24 cellular contexts compared by ENCODE assay signal in genomic region chr1:53175302-53175913, GRCh38. TPM values are rescaled to one million over a fixed set of nuclear protein-coding genes. Genes with fewer than 3 reads are reported as not detected.
DNase-seq lines count a peak whose midpoint lies in the region; ATAC-seq and TF ChIP-seq lines count a peak whose summit lies in the region.
"Had no signal": no experiment of that assay in that cellular context is flagged by ENCODE, and none has a peak within 500 bp of the region (broad histone marks: within the 10 kb centered on the region; RNA-seq: fewer than 3 reads in every experiment).

No MANE protein-coding gene starts in this region.

- no peak overlapping the region for H3K27ac ChIP-seq in SK-N-SH (ENCODE audit: low read depth in 2 of 2, low read length in 1 of 2)
- peak overlapping the region; percentile 79 for H3K27ac ChIP-seq in VCaP
- H3K27ac ChIP-seq in liver (ENCODE audit: low read depth in 1 of 2, low read length in 2 of 2): no peak overlapping the region
- H3K27ac ChIP-seq: psoas muscle, SK-N-MC, suprapubic skin had no signal

- TF ChIP-seq RAD21 in SK-N-SH (IDR thresholded peaks at IDR 0.05; ENCODE audit: low read length) (no peak), liver (IDR thresholded peaks at IDR 0.05) (no peak)

- no peaks in the 10 kb centered on the region for H3F3A ChIP-seq in SK-N-SH (replicated peaks; ENCODE audit: insufficient read depth)

- no peak for TF ChIP-seq EP300 in SK-N-SH (IDR thresholded peaks at IDR 0.05; ENCODE audit: borderline replicate concordance in 1 of 2, low read depth in 1 of 2, low read length in 1 of 2)

- 88% methylated on average over 6 of the region's 6 CpGs for WGBS in SK-N-SH (ENCODE audit: low lambda C conversion rate)
- WGBS in liver: 58% methylated on average over 6 of the region's 6 CpGs

- no peaks in the 10 kb centered on the region for H3K36me3 ChIP-seq in SK-N-SH (replicated peaks in 1 of 2; ENCODE audit: control insufficient read depth in 1 of 2, insufficient read depth in 2 of 2, low read length in 1 of 2)
- no peaks in the 10 kb centered on the region for H3K36me3 ChIP-seq in liver (ENCODE audit: control insufficient read depth in 4 of 4, insufficient read depth in 3 of 4, low read depth in 1 of 4, low read length in 3 of 4)
- H3K36me3 ChIP-seq: suprapubic skin had no signal

- DNase-seq in SK-N-SH (no peak), NCI-H526 (lab: John Stamatoyannopoulos, UW) (no peak), SKM-1 (lab: John Stamatoyannopoulos, UW; ENCODE audit: unreplicated experiment) (no peak)
- DNase-seq: activated CD4-positive, alpha-beta T cell treated with anti-CD3 and anti-CD28 coated beads, Interleukin-2, amount 10 ng/mL, durations not matched to agents 7 days and 5 days; activated naive CD4-positive, alpha-beta T cell; anterior cingulate cortex; CD8-positive, alpha-beta T cell; endodermal cell; kidney; mesendoderm; NCI-H2171; NCI-H748 treated with DMSO at 0.1 percent for 48 hours; psoas muscle; stimulated activated CD4-positive, alpha-beta T cell treated with anti-CD3 and anti-CD28 coated beads, Interleukin-4, amount 100 ng/mL, for 4 hours had no signal

- no peaks in the 10 kb centered on the region for H3K27me3 ChIP-seq in SK-N-SH (ENCODE audit: insufficient read depth)
- no peaks in the 10 kb centered on the region for H3K27me3 ChIP-seq in liver (ENCODE audit: control insufficient read depth in 4 of 4, insufficient read depth in 4 of 4, low read length in 3 of 4)
- H3K27me3 ChIP-seq: suprapubic skin had no signal

- no peaks in the 10 kb centered on the region for H3K9me2 ChIP-seq in SK-N-SH

- H2AFZ ChIP-seq in SK-N-SH (ENCODE audit: low read depth): peak overlapping the region; percentile 2; the same call in 1 of the 2 replicates

- H3K4me3 ChIP-seq in SK-N-SH (ENCODE audit: low read depth in 2 of 2, low read length in 1 of 2) (no peak overlapping the region), liver (ENCODE audit: low read depth in 1 of 3, low read length in 3 of 3) (no peak overlapping the region)
- H3K4me3 ChIP-seq: psoas muscle, SK-N-MC, suprapubic skin had no signal

- H3K9me3 ChIP-seq in SK-N-SH (no peaks in the 10 kb centered on the region), liver (ENCODE audit: control insufficient read depth in 4 of 4, low read length in 3 of 4) (no peaks in the 10 kb centered on the region)
- H3K9me3 ChIP-seq: psoas muscle, suprapubic skin had no signal

- no peak for TF ChIP-seq CTCF in SK-N-SH (IDR thresholded peaks at IDR 0.05)
- TF ChIP-seq CTCF in VCaP (conservative IDR thresholded peaks at IDR 0.05): no peak
- TF ChIP-seq CTCF in liver (IDR thresholded peaks at IDR 0.05; ENCODE audit: low read depth, low read length, missing input control): no peak

- no peak overlapping the region for H3K4me2 ChIP-seq in SK-N-SH

- POLR2A ChIA-PET in SK-N-SH (lab: Yijun Ruan, JAX): no interaction called here

- no peaks in the 10 kb centered on the region for H4K20me1 ChIP-seq in SK-N-SH (ENCODE audit: insufficient read depth)

- ATAC-seq in SK-N-SH treated with all-trans-retinoic acid at 6 μM for 48 hours: no peak
- no peak for ATAC-seq in GM19023 (IDR thresholded peaks at IDR 0.05; ENCODE audit: unreplicated experiment)
- ATAC-seq in HG03025 (IDR thresholded peaks at IDR 0.05; ENCODE audit: low FRiP score, unreplicated experiment): no peak
- ATAC-seq: CD8-positive, alpha-beta T cell; psoas muscle had no signal

- no peaks in the 10 kb centered on the region for H3K79me2 ChIP-seq in SK-N-SH (ENCODE audit: insufficient read depth)

- H3K9ac ChIP-seq in SK-N-SH (no peak overlapping the region), liver (ENCODE audit: low read depth in 1 of 2, low read length in 2 of 2) (no peak overlapping the region)

- CTCF ChIA-PET in SK-N-SH (lab: Yijun Ruan, JAX): interaction anchor here (1.1 to 2.8 kb wide), 7 partner anchors 9 to 474 kb away, joined by 3 to 31 read pairs (median 4); no protein-coding TSS in a partner anchor

- peaks cover 7 to 9% of the 10 kb centered on the region in 2 experiments; a peak in 2 of 4 replicates for H3K4me1 ChIP-seq in SK-N-SH (ENCODE audit: control insufficient read depth in 1 of 2, insufficient read depth in 2 of 2, low read depth in 1 of 2, low read length in 1 of 2)
- peaks cover 6 to 26% (median 21%) of the 10 kb centered on the region in 4 donors for H3K4me1 ChIP-seq in liver (ENCODE audit: control insufficient read depth in 4 of 4, insufficient read depth in 4 of 4, low read length in 3 of 4)
- H3K4me1 ChIP-seq: psoas muscle had no signal

TF ChIP-seq in SK-N-SH, 30 proteins besides CTCF, POLR2A, EP300 and RAD21 (continues in another document):
- TF ChIP-seq RFX5 (IDR thresholded peaks at IDR 0.05; ENCODE audit: low read length) (no peak), JUND (IDR thresholded peaks at IDR 0.05) (no peak), MXI1 (IDR thresholded peaks at IDR 0.05; ENCODE audit: low read depth, low read length) (no peak), MEF2A (IDR thresholded peaks at IDR 0.05; ENCODE audit: borderline replicate concordance, low read depth) (no peak), TCF12 (IDR thresholded peaks at IDR 0.05) (no peak)
- TF ChIP-seq, protein P1, sequence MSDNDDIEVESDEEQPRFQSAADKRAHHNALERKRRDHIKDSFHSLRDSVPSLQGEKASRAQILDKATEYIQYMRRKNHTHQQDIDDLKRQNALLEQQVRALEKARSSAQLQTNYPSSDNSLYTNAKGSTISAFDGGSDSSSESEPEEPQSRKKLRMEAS (IDR thresholded peaks at IDR 0.05; ENCODE audit: low read depth): no peak
- TF ChIP-seq, protein P2, sequence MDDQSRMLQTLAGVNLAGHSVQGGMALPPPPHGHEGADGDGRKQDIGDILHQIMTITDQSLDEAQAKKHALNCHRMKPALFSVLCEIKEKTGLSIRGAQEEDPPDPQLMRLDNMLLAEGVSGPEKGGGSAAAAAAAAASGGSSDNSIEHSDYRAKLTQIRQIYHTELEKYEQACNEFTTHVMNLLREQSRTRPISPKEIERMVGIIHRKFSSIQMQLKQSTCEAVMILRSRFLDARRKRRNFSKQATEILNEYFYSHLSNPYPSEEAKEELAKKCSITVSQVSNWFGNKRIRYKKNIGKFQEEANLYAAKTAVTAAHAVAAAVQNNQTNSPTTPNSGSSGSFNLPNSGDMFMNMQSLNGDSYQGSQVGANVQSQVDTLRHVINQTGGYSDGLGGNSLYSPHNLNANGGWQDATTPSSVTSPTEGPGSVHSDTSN (IDR thresholded peaks at IDR 0.05): no peak

TF ChIP-seq in SK-N-SH treated with all-trans-retinoic acid at 6 μM for 48 hours, 23 proteins besides CTCF, POLR2A, EP300 and RAD21 (continues in another document):
- TF ChIP-seq ZNF8 (CRISPR knock-in tag; IDR thresholded peaks at IDR 0.05): no peak
- TF ChIP-seq TCF4 (CRISPR knock-in tag; IDR thresholded peaks at IDR 0.05; ENCODE audit: borderline replicate concordance): no peak
- no peak for TF ChIP-seq ZNF70 (CRISPR knock-in tag; IDR thresholded peaks at IDR 0.05)
- TF ChIP-seq, protein P3, sequence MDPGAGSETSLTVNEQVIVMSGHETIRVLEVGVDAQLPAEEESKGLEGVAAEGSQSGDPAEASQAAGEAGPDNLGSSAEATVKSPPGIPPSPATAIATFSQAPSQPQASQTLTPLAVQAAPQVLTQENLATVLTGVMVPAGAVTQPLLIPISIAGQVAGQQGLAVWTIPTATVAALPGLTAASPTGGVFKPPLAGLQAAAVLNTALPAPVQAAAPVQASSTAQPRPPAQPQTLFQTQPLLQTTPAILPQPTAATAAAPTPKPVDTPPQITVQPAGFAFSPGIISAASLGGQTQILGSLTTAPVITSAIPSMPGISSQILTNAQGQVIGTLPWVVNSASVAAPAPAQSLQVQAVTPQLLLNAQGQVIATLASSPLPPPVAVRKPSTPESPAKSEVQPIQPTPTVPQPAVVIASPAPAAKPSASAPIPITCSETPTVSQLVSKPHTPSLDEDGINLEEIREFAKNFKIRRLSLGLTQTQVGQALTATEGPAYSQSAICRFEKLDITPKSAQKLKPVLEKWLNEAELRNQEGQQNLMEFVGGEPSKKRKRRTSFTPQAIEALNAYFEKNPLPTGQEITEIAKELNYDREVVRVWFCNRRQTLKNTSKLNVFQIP (CRISPR knock-in tag; IDR thresholded peaks at IDR 0.05; ENCODE audit: borderline replicate concordance, low read depth): no peak
- no peak for TF ChIP-seq ZC3H10 (CRISPR knock-in tag; IDR thresholded peaks at IDR 0.05)
- TF ChIP-seq RARB (CRISPR knock-in tag; IDR thresholded peaks at IDR 0.05): no peak

TF ChIP-seq in liver, 16 proteins besides CTCF, POLR2A, EP300 and RAD21 (continues in another document):
- TF ChIP-seq JUND (IDR thresholded peaks at IDR 0.05): no peak
- no peak for TF ChIP-seq YY1 (IDR thresholded peaks at IDR 0.05)
- TF ChIP-seq FOXA2 (IDR thresholded peaks at IDR 0.05): no peak
- peak in 1 of 2 donors; percentile 15 for TF ChIP-seq RXRA (IDR thresholded peaks at IDR 0.05)
- TF ChIP-seq FOXA1 (IDR thresholded peaks at IDR 0.05): no peak

RNA-seq across cellular contexts. Expression of gene CPT2, which starts 21.2 kb away (rescaled TPM):
- polyA plus RNA-seq in SK-N-SH (2012; rRNA removed) (18.6 and 21.3 TPM in 2 replicates), liver (100 to 1,000 TPM in 1 of 2 donors, 10 to 100 TPM in 1; 66.8 to 109 TPM)
- polyA plus RNA-seq in SK-N-SH (2012; cell fraction: cytosol; rRNA removed): 14.1 and 18.5 TPM in 2 replicates
- polyA plus RNA-seq in SK-N-SH (2012; cell fraction: nucleus; rRNA removed): 7.5 and 10.6 TPM in 2 replicates
- 10 to 100 TPM; 27.4 to 82.7 TPM for total RNA-seq in liver

RNA-seq across cellular contexts. Expression of gene SLC1A7, which starts 33.0 kb away (rescaled TPM):
- polyA plus RNA-seq in SK-N-SH (2012; rRNA removed) (not detected in 2 replicates), liver (under 1 TPM; 0.21 to 0.67 TPM)
- polyA plus RNA-seq in SK-N-SH (2012; cell fraction: cytosol; rRNA removed): not detected in 2 replicates
- 0.02 and 0.04 TPM in 2 replicates for polyA plus RNA-seq in SK-N-SH (2012; cell fraction: nucleus; rRNA removed)
- under 1 TPM; 0.28 to 0.59 TPM for total RNA-seq in liver
- total RNA-seq: A673; activated CD4-positive, alpha-beta T cell treated with anti-CD3 and anti-CD28 coated beads, Interleukin-2, amount 10 ng/mL, durations not matched to agents 7 days and 5 days; CD8-positive, alpha-beta T cell; chondrocyte; kidney; LHCN-M2; suprapubic skin had no signal

RNA-seq across cellular contexts. Expression of gene CZIB, which starts 45.0 kb away (rescaled TPM):
- 69.0 and 77.0 TPM in 2 replicates for polyA plus RNA-seq in SK-N-SH (2012; rRNA removed)
- polyA plus RNA-seq in SK-N-SH (2012; cell fraction: cytosol; rRNA removed): 63.3 and 64.2 TPM in 2 replicates
- polyA plus RNA-seq in SK-N-SH (2012; cell fraction: nucleus; rRNA removed): 77.6 and 114 TPM in 2 replicates
- total RNA-seq in liver: 10 to 100 TPM; 19.8 to 29.8 TPM
- polyA plus RNA-seq in liver: 10 to 100 TPM; 20.9 to 32.3 TPM
